Comparison of ENCODE assay signal across 2 cellular contexts in the genomic region with DNA sequence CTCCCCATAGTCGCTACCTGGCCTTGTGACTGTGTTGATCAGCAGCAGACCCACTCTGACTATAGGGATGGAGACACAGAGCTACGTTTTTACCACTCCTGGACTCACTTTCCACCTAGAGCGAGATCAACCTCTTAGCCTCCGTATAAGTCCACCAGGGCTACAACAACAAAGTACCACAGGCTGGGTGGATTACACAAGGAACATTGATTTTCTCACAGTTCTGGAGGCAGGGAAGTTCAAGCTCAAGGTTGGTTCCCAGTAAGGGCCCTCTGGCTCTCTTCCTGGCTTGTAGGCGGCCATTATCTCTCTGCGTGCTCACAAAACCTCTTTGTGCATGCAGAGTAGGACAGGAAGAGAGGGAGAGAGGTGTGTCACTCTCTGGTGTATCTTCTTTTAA.
TF ChIP-seq lines count a peak whose summit lies in the region.

No MANE protein-coding gene starts in this region.

TF ChIP-seq in HepG2, 621 proteins besides CTCF, POLR2A, EP300 and RAD21 (continues in another document):
- no peak for TF ChIP-seq ZNF770 (CRISPR knock-in tag; IDR thresholded peaks at IDR 0.05)
- TF ChIP-seq ZNF7 (CRISPR knock-in tag; IDR thresholded peaks at IDR 0.05): no peak
- TF ChIP-seq ZNF12 (CRISPR knock-in tag; IDR thresholded peaks at IDR 0.05): peak; percentile 90
- no peak for TF ChIP-seq KLF12 (CRISPR knock-in tag; IDR thresholded peaks at IDR 0.05; ENCODE audit: borderline replicate concordance)
- TF ChIP-seq RARA (CRISPR knock-in tag; IDR thresholded peaks at IDR 0.05): 0 out of 2 replicates have a peak, but pooled peaks have one; percentile 25
- TF ChIP-seq TBL1XR1 (IDR thresholded peaks at IDR 0.05; ENCODE audit: borderline replicate concordance, low read length, partially characterized antibody): peak; percentile 35
- TF ChIP-seq ZBTB34 (CRISPR knock-in tag; IDR thresholded peaks at IDR 0.05): no peak
- TF ChIP-seq MAFF (IDR thresholded peaks at IDR 0.05; ENCODE audit: low read depth, low read length): no peak
- TF ChIP-seq FOSL1 (CRISPR knock-in tag; IDR thresholded peaks at IDR 0.05; ENCODE audit: borderline replicate concordance): no peak
- TF ChIP-seq ZNF160 (CRISPR knock-in tag; IDR thresholded peaks at IDR 0.05): no peak
- no peak for TF ChIP-seq HBP1 (CRISPR knock-in tag; IDR thresholded peaks at IDR 0.05; ENCODE audit: low read depth)
- TF ChIP-seq, protein P1, sequence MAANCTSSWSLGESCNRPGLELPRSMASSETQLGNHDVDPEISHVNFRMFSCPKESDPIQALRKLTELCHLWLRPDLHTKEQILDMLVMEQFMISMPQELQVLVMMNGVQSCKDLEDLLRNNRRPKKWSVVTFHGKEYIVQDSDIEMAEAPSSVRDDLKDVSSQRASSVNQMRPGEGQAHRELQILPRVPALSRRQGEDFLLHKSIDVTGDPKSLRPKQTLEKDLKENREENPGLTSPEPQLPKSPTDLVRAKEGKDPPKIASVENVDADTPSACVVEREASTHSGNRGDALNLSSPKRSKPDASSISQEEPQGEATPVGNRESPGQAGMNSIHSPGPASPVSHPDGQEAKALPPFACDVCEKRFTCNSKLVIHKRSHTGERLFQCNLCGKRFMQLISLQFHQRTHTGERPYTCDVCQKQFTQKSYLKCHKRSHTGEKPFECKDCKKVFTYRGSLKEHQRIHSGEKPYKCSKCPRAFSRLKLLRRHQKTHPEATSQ (CRISPR knock-in tag; IDR thresholded peaks at IDR 0.05; ENCODE audit: borderline replicate concordance): no peak
- TF ChIP-seq ZNF564 (CRISPR knock-in tag; IDR thresholded peaks at IDR 0.05): peak; percentile 74; the same call in 1 of the 2 replicates
- TF ChIP-seq ONECUT2 (CRISPR knock-in tag; IDR thresholded peaks at IDR 0.05): 0 out of 2 replicates have a peak, but pooled peaks have one; percentile 30
- TF ChIP-seq ZNF512B (CRISPR knock-in tag; IDR thresholded peaks at IDR 0.05; ENCODE audit: borderline replicate concordance): no peak
- TF ChIP-seq KMT2B (CRISPR knock-in tag; IDR thresholded peaks at IDR 0.05): no peak
- no peak for TF ChIP-seq ZNF430 (CRISPR knock-in tag; IDR thresholded peaks at IDR 0.05)
- no peak for TF ChIP-seq ZNF724P (CRISPR knock-in tag; IDR thresholded peaks at IDR 0.05; ENCODE audit: borderline replicate concordance)
- no peak for TF ChIP-seq ZSCAN22 (CRISPR knock-in tag; IDR thresholded peaks at IDR 0.05)
- TF ChIP-seq ETV5 (CRISPR knock-in tag; IDR thresholded peaks at IDR 0.05; ENCODE audit: borderline replicate concordance): no peak

TF ChIP-seq in K562, 482 proteins besides CTCF, POLR2A, EP300 and RAD21 (continued from another document):
- TF ChIP-seq RREB1 (CRISPR knock-in tag; IDR thresholded peaks at IDR 0.05): no peak
- TF ChIP-seq SMARCB1 (IDR thresholded peaks at IDR 0.05; ENCODE audit: insufficient read length, low read depth): no peak
- TF ChIP-seq ZC3H11A (IDR thresholded peaks at IDR 0.05; ENCODE audit: low read depth, low read length): no peak
- no peak for TF ChIP-seq BRD4 (IDR thresholded peaks at IDR 0.05)
- TF ChIP-seq ZNF24 (IDR thresholded peaks at IDR 0.05): no peak
- TF ChIP-seq MBD2 (IDR thresholded peaks at IDR 0.05; ENCODE audit: borderline replicate concordance, low read depth): no peak
- TF ChIP-seq ZBTB2 (IDR thresholded peaks at IDR 0.05): no peak
- no peak for TF ChIP-seq ZNF75A (CRISPR knock-in tag; IDR thresholded peaks at IDR 0.05)
- no peak for TF ChIP-seq PURB (CRISPR knock-in tag; IDR thresholded peaks at IDR 0.05; ENCODE audit: low read depth)
- no peak for TF ChIP-seq TAL1 (IDR thresholded peaks at IDR 0.05)
- TF ChIP-seq ZNF239 (CRISPR knock-in tag; IDR thresholded peaks at IDR 0.05): no peak
- no peak for TF ChIP-seq SMAD4 (CRISPR knock-in tag; conservative IDR thresholded peaks at IDR 0.05)
- TF ChIP-seq RBM25 (IDR thresholded peaks at IDR 0.05; ENCODE audit: low read depth, low read length, severe bottlenecking): no peak
- TF ChIP-seq NFRKB (IDR thresholded peaks at IDR 0.05; ENCODE audit: low read depth): no peak
- no peak for TF ChIP-seq NR3C1 (CRISPR knock-in tag; IDR thresholded peaks at IDR 0.05)
- TF ChIP-seq SRSF3 (IDR thresholded peaks at IDR 0.05; ENCODE audit: insufficient read depth, low read length): no peak
